ENCODE assay signal across 1 cellular context in the genomic region with DNA sequence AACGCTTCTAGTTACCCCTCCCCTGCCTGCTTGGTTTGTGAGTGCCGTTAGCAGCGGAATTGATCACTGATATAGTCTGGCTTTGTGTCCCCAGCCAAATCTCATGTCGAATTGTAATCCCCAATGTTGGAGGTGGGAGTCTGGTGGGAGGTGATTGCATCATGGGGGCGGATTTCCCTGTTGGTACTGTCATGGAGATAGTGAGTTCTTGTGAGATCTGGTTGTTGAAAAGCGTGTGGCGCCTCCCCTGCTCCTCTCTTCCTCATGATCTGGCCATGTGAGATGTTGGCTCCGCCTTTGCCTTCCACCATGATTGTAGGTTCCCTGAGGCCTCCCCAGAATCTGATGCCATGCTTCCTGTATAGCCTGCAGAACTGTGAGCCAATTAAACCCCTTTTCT.
TF ChIP-seq lines count a peak whose summit lies in the region.

No MANE protein-coding gene starts in this region.

TF ChIP-seq in WTC11, 78 proteins besides CTCF, POLR2A, EP300 and RAD21 (continued from another document):
- TF ChIP-seq ESRRA (CRISPR knock-in tag; IDR thresholded peaks at IDR 0.05; ENCODE audit: borderline replicate concordance): no peak
